Comparison of ENCODE assay signal across 8 cellular contexts in the genomic region with DNA sequence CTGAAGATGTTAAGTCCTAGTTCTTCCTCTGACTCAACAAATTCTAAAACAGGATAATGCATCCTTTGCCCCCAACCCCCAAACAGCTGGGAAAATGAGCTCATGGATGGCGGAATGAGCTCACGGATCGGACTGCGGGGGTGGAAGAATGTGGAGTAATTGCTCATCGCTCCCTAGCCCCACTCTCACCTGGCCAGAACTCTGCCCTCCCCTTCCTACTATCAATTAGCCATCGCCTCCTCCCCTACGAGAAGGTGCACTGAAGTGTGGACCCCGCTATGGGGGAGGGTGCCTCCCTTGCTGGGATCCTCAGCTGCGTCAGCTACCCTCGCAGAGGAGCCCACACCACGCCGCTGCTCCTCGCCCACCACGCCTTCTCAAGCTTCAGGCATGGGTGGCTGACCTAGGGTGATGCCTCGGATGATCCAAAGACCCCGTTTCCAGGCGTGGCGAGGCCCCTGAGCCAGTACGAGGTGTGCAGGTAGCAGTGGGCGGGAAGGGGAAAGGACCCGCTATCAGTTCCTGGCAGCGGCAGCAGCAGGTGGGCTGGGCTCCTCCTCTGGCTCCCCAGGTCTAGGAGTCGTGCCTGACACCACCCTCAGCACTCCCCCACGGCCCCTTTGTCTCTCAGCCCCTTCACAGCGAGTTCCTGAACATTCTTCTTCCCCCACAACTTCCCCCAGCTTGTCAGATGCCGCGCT.
DNase-seq lines count a peak whose midpoint lies in the region; ATAC-seq and TF ChIP-seq lines count a peak whose summit lies in the region.

No MANE protein-coding gene starts in this region.

- no peaks in the 10 kb centered on the region for H3K9me2 ChIP-seq in PC-9 (ENCODE audit: insufficient read depth)

- DNase-seq in Calu3 (no peak), PC-9 (no peak), occipital lobe (lab: John Stamatoyannopoulos, UW) (peak; percentile 37), SW 1271 (lab: John Stamatoyannopoulos, UW) (no peak), KBM-7 (no peak), G401 (ENCODE audit: low spot score) (no peak)

- H2AFZ ChIP-seq in PC-9, result no peak overlapping the region

- no peaks in the 10 kb centered on the region for H3K9me3 ChIP-seq in PC-9 (ENCODE audit: insufficient read depth, low read depth)

- peaks cover 9% of the 10 kb centered on the region for H3K4me1 Mint-ChIP-seq in Calu3 (ENCODE audit: low read depth, unreplicated experiment)

- TF ChIP-seq CTCF in Calu3 (IDR thresholded peaks at IDR 0.05; ENCODE audit: unreplicated experiment) (no peak), PC-9 (conservative IDR thresholded peaks at IDR 0.05) (no peak)

- peak overlapping the region; percentile 80 for H3K4me3 Mint-ChIP-seq in Calu3 (ENCODE audit: low read depth, unreplicated experiment)

- no peaks in the 10 kb centered on the region; the same call in 1 of the 2 replicates for H3K79me2 ChIP-seq in PC-9 (ENCODE audit: low read depth)

- intact Hi-C loops in Calu3 (cut with micrococcal nuclease; ENCODE audit: unreplicated experiment) (no loop called here), PC-9 (cut with micrococcal nuclease; ENCODE audit: unreplicated experiment) (no loop called here)

- H3K4me1 ChIP-seq in PC-9 (replicated peaks; ENCODE audit: insufficient read depth), result 0 out of 2 replicates have a peak, but pooled peaks cover 9% of the 10 kb centered on the region

- H3K27ac ChIP-seq in PC-9 (no peak overlapping the region), cingulate gyrus (ENCODE audit: low read depth, low read length) (peak overlapping the region; percentile 75)

- CTCF ChIA-PET in Calu3 (lab: Charles Lee), result interaction anchor here (0.6 kb wide), 1 partner anchor 319 kb away, joined by 3 read pairs; no protein-coding TSS in a partner anchor
- CTCF ChIA-PET in PC-9 (lab: Charles Lee), result no interaction called here

- 0 out of 2 replicates have a peak, but pooled peaks cover 7% of the 10 kb centered on the region for H3K36me3 ChIP-seq in PC-9 (ENCODE audit: low read depth)

- H3K27me3 Mint-ChIP-seq in Calu3 (ENCODE audit: unreplicated experiment), result no peaks in the 10 kb centered on the region

- H3K36me3 Mint-ChIP-seq in Calu3 (ENCODE audit: insufficient read depth, unreplicated experiment), result peaks cover 27% of the 10 kb centered on the region

- H3K4me2 ChIP-seq in PC-9, result peak overlapping the region; percentile 98; the same call in 1 of the 2 replicates

- BruUV-seq in Calu3 (replicated peaks; lab: Mats Ljungman, UMichigan) (no TSS peak), PC-9 (replicated peaks; lab: Mats Ljungman, UMichigan) (no TSS peak)

- POLR2A ChIA-PET in PC-9 (lab: Charles Lee; ENCODE audit: unreplicated experiment), result no interaction called here

- no peaks in the 10 kb centered on the region for H4K20me1 ChIP-seq in PC-9 (ENCODE audit: insufficient read depth)

- ATAC-seq in HG02981 (IDR thresholded peaks at IDR 0.05; ENCODE audit: unreplicated experiment), result no peak

- no peaks in the 10 kb centered on the region for H3K9me3 Mint-ChIP-seq in Calu3 (ENCODE audit: low read depth, unreplicated experiment)

- no peaks in the 10 kb centered on the region for H3K27me3 ChIP-seq in PC-9 (ENCODE audit: insufficient read depth, low read depth)

- H3K4me3 ChIP-seq in PC-9, result no peak overlapping the region

- peaks cover 15% of the 10 kb centered on the region; the same call in 1 of the 2 replicates for H3F3A ChIP-seq in PC-9 (ENCODE audit: insufficient read depth, low read depth)

- H3K27ac Mint-ChIP-seq in Calu3 (ENCODE audit: unreplicated experiment), result peak overlapping the region; percentile 42

- in situ Hi-C loops in KBM-7 (cut with MboI; ENCODE audit: low pct_unique_long_range_greater_than_20kb, low sequenced_read_pairs), result no loop called here
- in situ Hi-C loops in G401 (cut with HindIII; ENCODE audit: low sequenced_read_pairs), result no loop called here
